In genomic region chr14:21846227-21846885, GRCh38 we compare ENCODE assay signal across 8 cellular contexts.
A peak's percentile ranks its signal among the peaks of the same experiment; 100 is the strongest.
DNase-seq lines count a peak whose midpoint lies in the region; ATAC-seq, FAIRE-seq and TF ChIP-seq lines count a peak whose summit lies in the region.

No MANE protein-coding gene starts in this region.

- TF ChIP-seq POLR2A in K562 (conservative IDR thresholded peaks at IDR 0.05) (no peak), testis (IDR thresholded peaks at IDR 0.05) (no peak), lower leg skin (IDR thresholded peaks at IDR 0.05) (no peak)

- peaks cover 5 to 8% (median 6%) of the 10 kb centered on the region in 3 donors for H3K4me1 Mint-ChIP-seq in naive B cell

- H3K9me3 ChIP-seq in K562 (replicated peaks; ENCODE audit: control insufficient read depth, insufficient read depth, low read depth, low read length) (no peaks in the 10 kb centered on the region), testis (no peaks in the 10 kb centered on the region)

- peaks cover 30 to 44% (median 39%) of the 10 kb centered on the region in 3 donors for H3K27me3 Mint-ChIP-seq in naive B cell

- H3K4me2 ChIP-seq in K562 (ENCODE audit: insufficient read depth, low read length): no peak overlapping the region

- ATAC-seq in HG03354 (IDR thresholded peaks at IDR 0.05; ENCODE audit: poor library complexity, severe bottlenecking, unreplicated experiment) (peak; percentile 71), K562 (peak; percentile 77), naive B cell (ENCODE audit: low read depth in 2 of 2) (peak; percentile 32 to 41)

- peak; percentile 86 for FAIRE-seq in K562 (lab: Jason Lieb, UNC)

- H3K27ac ChIP-seq in K562 (ENCODE audit: extremely low read depth, low read depth, low read length) (no peak overlapping the region), testis (no peak overlapping the region)

- H3K9me1 ChIP-seq in K562 (ENCODE audit: control insufficient read depth, insufficient read depth, low read length): no peaks in the 10 kb centered on the region

- under 1% methylated on average over 13 of the region's 13 CpGs for WGBS in K562 (ENCODE audit: insufficient coverage, low coverage, missing lambda C conversion rate)
- 20 to 25% methylated on average over 12 to 13 of the region's 13 CpGs for WGBS in testis, 2 donors
- 27% methylated on average over 13 of the region's 13 CpGs for WGBS in lower leg skin, 2 donors

- H3K4me3 Mint-ChIP-seq in naive B cell: no peak overlapping the region

- POLR2A ChIA-PET in K562 (lab: Yijun Ruan, JAX): interaction anchor here (0.9 kb wide), 1 partner anchor 21 kb away, joined by 3 read pairs; no protein-coding TSS in a partner anchor

- no peak overlapping the region for H3K4me3 ChIP-seq in K562
- H3K4me3 ChIP-seq in testis: no peak overlapping the region
- H3K4me3 ChIP-seq in lower leg skin (ENCODE audit: low read depth, poor library complexity, severe bottlenecking): no peak overlapping the region

- no peaks in the 10 kb centered on the region for H3K4me1 ChIP-seq in K562 (replicated peaks in 1 of 2; ENCODE audit: control insufficient read depth in 2 of 2, insufficient read depth in 2 of 2, low read length in 2 of 2)
- H3K4me1 ChIP-seq in testis: no peaks in the 10 kb centered on the region

- TF ChIP-seq CTCF in K562 (IDR thresholded peaks at IDR 0.05 in 2 of 3, conservative IDR thresholded peaks at IDR 0.05 in 1 of 3; ENCODE audit: insufficient read depth in 2 of 3, low read depth in 1 of 3, low read length in 3 of 3) (peak; percentile 41 to 76 (median 52)), testis (IDR thresholded peaks at IDR 0.05) (peak in 2 of 3 experiments; percentile 24 to 61), lower leg skin (IDR thresholded peaks at IDR 0.05) (no peak)

- peak; percentile 3 for DNase-seq in DMS53 treated with DMSO at 0.1 percent for 48 hours (lab: John Stamatoyannopoulos, UW; ENCODE audit: unreplicated experiment)
- DNase-seq in T-helper 22 cell (ENCODE audit: low read depth): peak; percentile 39
- DNase-seq in K562 (ENCODE audit: extremely low read depth in 1 of 4, low spot score in 3 of 4): peak; percentile 14 to 40 (median 22)
- DNase-seq in naive B cell: no peak
- DNase-seq in testis: peak; percentile 63
- no peak for DNase-seq in lower leg skin (ENCODE audit: low spot score in 2 of 2)
- DNase-seq in NCI-H524 treated with DMSO at 0.1 percent for 48 hours (lab: John Stamatoyannopoulos, UW): no peak

- H2AFZ ChIP-seq in K562 (ENCODE audit: low read depth, low read length): no peak overlapping the region

- in situ Hi-C loops in K562 (cut with MboI): no loop called here

- no peak overlapping the region for H3K27ac Mint-ChIP-seq in naive B cell

- TF ChIP-seq EP300 in K562 (IDR thresholded peaks at IDR 0.05; ENCODE audit: low read length): no peak

- H3K27me3 ChIP-seq in K562 (ENCODE audit: control insufficient read depth in 2 of 2, insufficient read depth in 2 of 2, low read length in 2 of 2) (no peaks in the 10 kb centered on the region; a peak in 1 of 5 replicates), testis (no peaks in the 10 kb centered on the region)

- peak in 1 of 2 experiments; percentile 17; a peak in 1 of 4 replicates for TF ChIP-seq RAD21 in K562 (CRISPR knock-in tag; conservative IDR thresholded peaks at IDR 0.05 in 1 of 2, IDR thresholded peaks at IDR 0.05 in 1 of 2)

- H3K9me3 Mint-ChIP-seq in naive B cell: peaks cover 0 to 5% (median 0%) of the 10 kb centered on the region in 7 donors

- H3K79me2 ChIP-seq in K562 (ENCODE audit: control insufficient read depth, insufficient read depth, low read length): no peaks in the 10 kb centered on the region

- no peaks in the 10 kb centered on the region for H4K20me1 ChIP-seq in K562 (replicated peaks; ENCODE audit: control insufficient read depth, insufficient read depth, low read length)

- intact Hi-C loops in K562 (cut with micrococcal nuclease) (no loop called here), testis (cut with DNase I; ENCODE audit: low total_unique reads) (no loop called here), lower leg skin (cut with DNase I; ENCODE audit: low total_unique reads) (no loop called here)

- H3K36me3 Mint-ChIP-seq in naive B cell: no peaks in the 10 kb centered on the region

- CTCF ChIA-PET in K562 (lab: Yijun Ruan, JAX; ENCODE audit: low intra/inter-chr PET ratio): no interaction called here

- H3K9ac ChIP-seq in K562 (ENCODE audit: insufficient read depth in 1 of 2, low read depth in 2 of 2, low read length in 2 of 2): no peak overlapping the region

- no peaks in the 10 kb centered on the region for H3K36me3 ChIP-seq in K562 (ENCODE audit: control insufficient read depth, insufficient read depth, low read length)
- H3K36me3 ChIP-seq in testis (ENCODE audit: low read depth, missing control alignments): no peaks in the 10 kb centered on the region

- no TSS peak for BruUV-seq in K562 (replicated peaks; lab: Mats Ljungman, UMichigan)

TF ChIP-seq in K562, 482 proteins besides CTCF, POLR2A, EP300 and RAD21 (continues in another document):
- TF ChIP-seq PML (IDR thresholded peaks at IDR 0.05; ENCODE audit: low read length) (no peak), RBM15 (IDR thresholded peaks at IDR 0.05; ENCODE audit: insufficient read depth, low read length) (no peak), BRD4 (IDR thresholded peaks at IDR 0.05) (no peak), NCOA2 (IDR thresholded peaks at IDR 0.05; ENCODE audit: partially characterized antibody in 2 of 2) (no peak), RNF2 (IDR thresholded peaks at IDR 0.05) (no peak), MCM2 (IDR thresholded peaks at IDR 0.05; ENCODE audit: low read depth) (no peak), TCF7 (IDR thresholded peaks at IDR 0.05; ENCODE audit: borderline replicate concordance) (no peak), JUNB (CRISPR knock-in tag; conservative IDR thresholded peaks at IDR 0.05) (peak; percentile 83), ZNF3 (CRISPR knock-in tag; IDR thresholded peaks at IDR 0.05) (no peak), ZNF76 (CRISPR knock-in tag; IDR thresholded peaks at IDR 0.05; ENCODE audit: borderline replicate concordance) (no peak), TOE1 (IDR thresholded peaks at IDR 0.05; ENCODE audit: borderline replicate concordance) (no peak), TOE1 (CRISPR knock-in tag; IDR thresholded peaks at IDR 0.05; ENCODE audit: borderline replicate concordance, low read depth) (no peak), ATF7 (IDR thresholded peaks at IDR 0.05) (peak; percentile 82), ZNF764 (CRISPR knock-in tag; IDR thresholded peaks at IDR 0.05; ENCODE audit: low read depth) (no peak), ATF1 (CRISPR knock-in tag; IDR thresholded peaks at IDR 0.05) (no peak), ATF1 (tag; IDR thresholded peaks at IDR 0.05) (peak; percentile 71), DEAF1 (CRISPR knock-in tag; IDR thresholded peaks at IDR 0.05) (no peak), RFX7 (CRISPR knock-in tag; IDR thresholded peaks at IDR 0.05) (no peak), BRF1 (IDR thresholded peaks at IDR 0.05; ENCODE audit: borderline replicate concordance, extremely low read depth, insufficient read length) (no peak), JUND (IDR thresholded peaks at IDR 0.05; ENCODE audit: borderline replicate concordance, low read depth, low read length) (peak; percentile 60), JUND (tag; IDR thresholded peaks at IDR 0.05; ENCODE audit: borderline replicate concordance, low read depth, low read length) (peak; percentile 57; the same call in 1 of the 3 replicates), EWSR1 (IDR thresholded peaks at IDR 0.05; ENCODE audit: borderline replicate concordance, low read depth, partially characterized antibody) (no peak), KAT2B (IDR thresholded peaks at IDR 0.05; ENCODE audit: low read depth, low read length) (no peak), CTBP1 (IDR thresholded peaks at IDR 0.05; ENCODE audit: borderline replicate concordance) (peak; percentile 56; the same call in 1 of the 2 replicates)
- TF ChIP-seq, protein P1, sequence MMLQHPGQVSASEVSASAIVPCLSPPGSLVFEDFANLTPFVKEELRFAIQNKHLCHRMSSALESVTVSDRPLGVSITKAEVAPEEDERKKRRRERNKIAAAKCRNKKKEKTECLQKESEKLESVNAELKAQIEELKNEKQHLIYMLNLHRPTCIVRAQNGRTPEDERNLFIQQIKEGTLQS (IDR thresholded peaks at IDR 0.05): peak; percentile 94
- TF ChIP-seq, protein P1 (CRISPR knock-in tag; conservative IDR thresholded peaks at IDR 0.05): no peak
- TF ChIP-seq, protein P2, sequence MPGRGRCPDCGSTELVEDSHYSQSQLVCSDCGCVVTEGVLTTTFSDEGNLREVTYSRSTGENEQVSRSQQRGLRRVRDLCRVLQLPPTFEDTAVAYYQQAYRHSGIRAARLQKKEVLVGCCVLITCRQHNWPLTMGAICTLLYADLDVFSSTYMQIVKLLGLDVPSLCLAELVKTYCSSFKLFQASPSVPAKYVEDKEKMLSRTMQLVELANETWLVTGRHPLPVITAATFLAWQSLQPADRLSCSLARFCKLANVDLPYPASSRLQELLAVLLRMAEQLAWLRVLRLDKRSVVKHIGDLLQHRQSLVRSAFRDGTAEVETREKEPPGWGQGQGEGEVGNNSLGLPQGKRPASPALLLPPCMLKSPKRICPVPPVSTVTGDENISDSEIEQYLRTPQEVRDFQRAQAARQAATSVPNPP (IDR thresholded peaks at IDR 0.05; ENCODE audit: borderline replicate concordance, insufficient read depth, insufficient read length): no peak

Comparison
In these comparisons a context has a peak if more than half of its experiments do, and no peak if none do; other contexts are left out.
1. DNase-seq: peak in DMS53 treated with DMSO at 0.1 percent for 48 hours (single experiment), T-helper 22 cell (single experiment), K562 (4 of 4) and testis (single experiment); none in naive B cell (single experiment), lower leg skin (0 of 2) and NCI-H524 treated with DMSO at 0.1 percent for 48 hours (single experiment).
2. CTCF ChIP-seq: peak in K562 (3 of 3) and testis (2 of 3); none in lower leg skin (0 of 3).
3. Peak in every context shown above with its lines, with median percentiles within 50 percentile points of each other: ATAC-seq.